In genomic region chr15:56919708-56920637, GRCh38 we compare ENCODE assay signal across 8 cellular contexts. TPM values are rescaled to one million over a fixed set of nuclear protein-coding genes. Genes with fewer than 3 reads are reported as not detected.
DNase-seq lines count a peak whose midpoint lies in the region; ATAC-seq, FAIRE-seq and TF ChIP-seq lines count a peak whose summit lies in the region.

No MANE protein-coding gene starts in this region.

- H3K4me2 ChIP-seq in keratinocyte (ENCODE audit: control insufficient read depth, extremely low read depth, insufficient read depth, low read depth, low read length), result peak overlapping the region; percentile 100

- H2AFZ ChIP-seq in keratinocyte (ENCODE audit: control insufficient read depth, low read length), result peak overlapping the region; percentile 45

- DNase-seq in 8988T (peak; percentile 21), GM13977 (ENCODE audit: low spot score) (peak; percentile 52), SK-MEL-5 (ENCODE audit: low read depth, low spot score) (peak; percentile 34), brain microvascular endothelial cell (peak; percentile 12), keratinocyte (ENCODE audit: low read depth, low spot score) (no peak), spleen (no peak), GF-D8 (lab: John Stamatoyannopoulos, UW) (no peak)

- dilution Hi-C loops in keratinocyte (cut with MboI; ENCODE audit: extremely low pct_ligation_motif_present, low sequenced_read_pairs), result no loop called here

- H3K79me2 ChIP-seq in keratinocyte (ENCODE audit: control insufficient read depth, insufficient read depth, low read length), result peaks cover 43% of the 10 kb centered on the region

- TF ChIP-seq CTCF in GM13977 (IDR thresholded peaks at IDR 0.05; ENCODE audit: extremely low read depth, insufficient read depth, missing control alignments) (no peak), brain microvascular endothelial cell (IDR thresholded peaks at IDR 0.05; ENCODE audit: low read depth, low read length, missing control alignments) (no peak), keratinocyte (optimal IDR thresholded peaks at IDR 0.05 in 1 of 3, IDR thresholded peaks at IDR 0.05 in 1 of 3, conservative IDR thresholded peaks at IDR 0.05 in 1 of 3; ENCODE audit: extremely low read depth in 1 of 3, insufficient read depth in 2 of 3, low read length in 3 of 3) (no peak), spleen (IDR thresholded peaks at IDR 0.05 in 8 of 11, conservative IDR thresholded peaks at IDR 0.05 in 3 of 11) (no peak)

- WGBS in spleen, 5 donors, result 4 to 6% (median 4%) methylated on average over 20 to 30 of the region's 30 CpGs

- H3K4me1 ChIP-seq in keratinocyte (ENCODE audit: control insufficient read depth, extremely low read depth, insufficient read depth, low read length), result peaks cover 11% of the 10 kb centered on the region
- peaks cover 18 to 74% (median 60%) of the 10 kb centered on the region in 6 donors for H3K4me1 ChIP-seq in spleen

- in situ Hi-C loops in GM13977 (cut with MboI; ENCODE audit: low pct_unique_long_range_greater_than_20kb, low sequenced_read_pairs, unreplicated experiment) (no loop called here), SK-MEL-5 (cut with HindIII; ENCODE audit: low pct_unique_long_range_greater_than_20kb, low sequenced_read_pairs) (no loop called here), brain microvascular endothelial cell (cut with HindIII; ENCODE audit: low pct_ligation_motif_present, low sequenced_read_pairs) (no loop called here)

- H3K9ac ChIP-seq in keratinocyte (ENCODE audit: control insufficient read depth, extremely low read depth, insufficient read depth, low read length), result peak overlapping the region; percentile 93

- intact Hi-C loops in spleen (cut with DNase I; ENCODE audit: low total_unique reads), result loop anchor here (1.0 to 10.0 kb wide), 2 partner anchors 34 to 225 kb away; no protein-coding TSS in a partner anchor

- H3K27ac ChIP-seq in brain microvascular endothelial cell, result peak overlapping the region; percentile 83
- H3K27ac ChIP-seq in keratinocyte (ENCODE audit: control insufficient read depth, insufficient read depth, low read length), result peak overlapping the region; percentile 77
- H3K27ac ChIP-seq in spleen, result peak overlapping the region; percentile 91 to 97 (median 94)

- ATAC-seq in HG03354 (IDR thresholded peaks at IDR 0.05; ENCODE audit: poor library complexity, severe bottlenecking, unreplicated experiment), result peak; percentile 21

- no peak for FAIRE-seq in keratinocyte (lab: Jason Lieb, UNC)

- H3K9me1 ChIP-seq in keratinocyte (ENCODE audit: control insufficient read depth, extremely low read depth, insufficient read depth, low read length), result no peaks in the 10 kb centered on the region

- H3K9me3 ChIP-seq in keratinocyte (ENCODE audit: control insufficient read depth, low read depth, low read length) (no peaks in the 10 kb centered on the region), spleen (no peaks in the 10 kb centered on the region)

- no peak for TF ChIP-seq POLR2A in spleen (IDR thresholded peaks at IDR 0.05)

- H3K4me3 ChIP-seq in brain microvascular endothelial cell (ENCODE audit: low read depth, low read length), result peak overlapping the region; percentile 83
- H3K4me3 ChIP-seq in keratinocyte (ENCODE audit: control insufficient read depth in 2 of 3, extremely low read depth in 1 of 3, insufficient read depth in 2 of 3, low read depth in 1 of 3, low read length in 3 of 3), result peak overlapping the region; percentile 85 to 93 (median 89)
- peak overlapping the region; percentile 61 to 96 (median 92) for H3K4me3 ChIP-seq in spleen

- H3K36me3 ChIP-seq in brain microvascular endothelial cell (replicated peaks) (peaks cover 8% of the 10 kb centered on the region), keratinocyte (ENCODE audit: control insufficient read depth in 2 of 2, extremely low read depth in 1 of 2, insufficient read depth in 2 of 2, low read length in 2 of 2) (peaks cover 0 to 3% of the 10 kb centered on the region in 2 experiments), spleen (peaks cover 0 to 16% (median 3%) of the 10 kb centered on the region in 6 donors)

- H3K27me3 ChIP-seq in brain microvascular endothelial cell (replicated peaks) (no peaks in the 10 kb centered on the region), keratinocyte (ENCODE audit: control insufficient read depth, extremely low read depth, insufficient read depth, low read length) (no peaks in the 10 kb centered on the region), spleen (replicated peaks in 1 of 7) (no peaks in the 10 kb centered on the region)

- no peaks in the 10 kb centered on the region for H4K20me1 ChIP-seq in keratinocyte (ENCODE audit: control insufficient read depth, extremely low read depth, insufficient read depth, low read length)

RNA-seq across cellular contexts. Expression of gene TCF12, which starts 1.5 kb away (rescaled TPM):
- 77.9 and 90.2 TPM in 2 replicates for total RNA-seq in SK-MEL-5 (2014; rRNA removed; shearing (Covaris generic))
- 45.8 and 65.5 TPM in 2 replicates for polyA plus RNA-seq in SK-MEL-5 (2015; cell fraction: cytosol; rRNA removed)
- polyA plus RNA-seq in SK-MEL-5 (2015; cell fraction: nucleus; rRNA removed), result 30.4 and 41.2 TPM in 2 replicates
- polyA plus RNA-seq in keratinocyte (43.3 to 64.2 TPM (median 48.3 TPM) in 3 replicates), spleen (10 to 100 TPM in 2 of 3 donors, 1 to 10 TPM in 1; 8.3 to 15.8 (median 13.7) TPM)
- polyA plus RNA-seq in keratinocyte (2011; ENCODE audit: low read depth), result 45.5 TPM
- polyA plus RNA-seq in keratinocyte (2011; cell fraction: cytosol; rRNA removed), result 33.9 and 63.2 TPM in 2 replicates
- 40.4 and 42.5 TPM in 2 replicates for polyA plus RNA-seq in keratinocyte (2011; cell fraction: nucleus; rRNA removed)
- 13.8 and 27.6 TPM in 2 replicates for polyA plus RNA-seq in keratinocyte (2012; ENCODE audit: low replicate concordance)
- 66.2 to 137 TPM (median 103 TPM) in 3 replicates for polyA minus RNA-seq in keratinocyte
- 25.9 TPM for polyA minus RNA-seq in keratinocyte (2011; cell fraction: cytosol; rRNA and poly(A)+ RNA removed)
- polyA minus RNA-seq in keratinocyte (2011; cell fraction: nucleus; rRNA and poly(A)+ RNA removed), result 43.2 and 105 TPM in 2 replicates
- total RNA-seq in spleen, result 100 to 1,000 TPM in 6 of 7 donors, 10 to 100 TPM in 1; 95.6 to 139 (median 123) TPM

Comparison
In these comparisons a context has a peak if more than half of its experiments do, and no peak if none do; other contexts are left out.
1. DNase-seq: peak in 8988T (single experiment), GM13977 (single experiment), SK-MEL-5 (single experiment) and brain microvascular endothelial cell (single experiment); none in keratinocyte (single experiment), spleen (single experiment) and GF-D8 (single experiment).
2. Peak in every context shown above with its lines, with median percentiles within 50 percentile points of each other: H3K27ac ChIP-seq and H3K4me3 ChIP-seq.